ENCODE assay signal across 15 cellular contexts in genomic region chr1:183778568-183779433, GRCh38. TPM values are rescaled to one million over a fixed set of nuclear protein-coding genes. Genes with fewer than 3 reads are reported as not detected.
A peak's percentile ranks its signal among the peaks of the same experiment; 100 is the strongest.
DNase-seq lines count a peak whose midpoint lies in the region; TF ChIP-seq lines count a peak whose summit lies in the region.
"Had no signal": no experiment of that assay in that cellular context is flagged by ENCODE, and none has a peak within 500 bp of the region (broad histone marks: within the 10 kb centered on the region; RNA-seq: fewer than 3 reads in every experiment).

No MANE protein-coding gene starts in this region.

- H2BK20ac ChIP-seq in H9 (ENCODE audit: low read depth, low read length, poor library complexity, severe bottlenecking): no peak overlapping the region

- no peak overlapping the region for H3K9ac ChIP-seq in H9 (ENCODE audit: extremely low read depth, insufficient read length, low read length)

- WGBS in H9 (ENCODE audit: extremely low coverage, insufficient read length, low lambda C conversion rate): no CpG with 5 or more reads among the region's 4 CpGs

- peaks cover 12% of the 10 kb centered on the region for H3K36me3 ChIP-seq in A673 (ENCODE audit: insufficient read depth, low read length, poor library complexity, severe bottlenecking)
- H3K36me3 ChIP-seq in CD4-positive, alpha-beta memory T cell (ENCODE audit: insufficient read depth, low read length): no peaks in the 10 kb centered on the region
- H3K36me3 ChIP-seq: BE2C had no signal

- H4K91ac ChIP-seq in H9 (ENCODE audit: insufficient read length, low read depth, low read length): no peak overlapping the region

- no peaks in the 10 kb centered on the region; a peak in 1 of 4 replicates for H3K4me1 Mint-ChIP-seq in H9
- H3K4me1 Mint-ChIP-seq in CD4-positive, alpha-beta memory T cell: no peaks in the 10 kb centered on the region
- H3K4me1 Mint-ChIP-seq: IgD-negative memory B cell had no signal

- H3K79me1 ChIP-seq in H9 (ENCODE audit: insufficient read depth, low read depth, low read length, poor library complexity, severe bottlenecking): no peaks in the 10 kb centered on the region

- no peak overlapping the region for H3K56ac ChIP-seq in H9 (ENCODE audit: insufficient read length, low read depth, low read length)

- TF ChIP-seq CTCF in A673 (conservative IDR thresholded peaks at IDR 0.05; ENCODE audit: low read depth, low read length) (no peak), H9 (conservative IDR thresholded peaks at IDR 0.05) (no peak)

- no peak overlapping the region for H4K8ac ChIP-seq in H9 (replicated peaks; ENCODE audit: insufficient read length, low read depth, low read length)

- no peaks in the 10 kb centered on the region for H3K27me3 Mint-ChIP-seq in H9 (ENCODE audit: low read depth)
- H3K27me3 Mint-ChIP-seq in CD4-positive, alpha-beta memory T cell: no peaks in the 10 kb centered on the region

- CTCF ChIA-PET in A673 (lab: Charles Lee): interaction anchor here (0.9 to 1.0 kb wide), 2 partner anchors 123 to 137 kb away, joined by 4 read pairs; no protein-coding TSS in a partner anchor
- CTCF ChIA-PET in CD4-positive, alpha-beta memory T cell (lab: Charles Lee; ENCODE audit: partially characterized antibody): interaction anchor here (1.0 kb wide), 1 partner anchor 41 kb away, joined by 3 read pairs; no protein-coding TSS in a partner anchor

- H3K27me3 ChIP-seq in A673 (replicated peaks; ENCODE audit: insufficient read depth, low read depth, low read length, poor library complexity) (no peaks in the 10 kb centered on the region), H9 (ENCODE audit: insufficient read depth, low read length) (no peaks in the 10 kb centered on the region)
- H3K27me3 ChIP-seq in CD4-positive, alpha-beta memory T cell (ENCODE audit: insufficient read depth, low read length): no peaks in the 10 kb centered on the region
- H3K27me3 ChIP-seq: BE2C had no signal

- H2AFZ ChIP-seq in H9 (ENCODE audit: low read length): no peak overlapping the region
- H2AFZ ChIP-seq: PC-9 had no signal

- no peak overlapping the region for H3K4me3 ChIP-seq in A673 (ENCODE audit: low read depth, low read length, poor library complexity, severe bottlenecking)
- no peak overlapping the region for H3K4me3 ChIP-seq in CD4-positive, alpha-beta memory T cell (ENCODE audit: low read length in 2 of 2)
- H3K4me3 ChIP-seq: GM12878, PC-9 had no signal

- no peak overlapping the region for H4K5ac ChIP-seq in H9 (ENCODE audit: insufficient read length, low read depth, low read length)

- no peak overlapping the region for H3K4me2 ChIP-seq in H9 (ENCODE audit: insufficient read depth, insufficient read length, low read length)
- H3K4me2 ChIP-seq: PC-9 had no signal

- intact Hi-C loops in A673 (cut with micrococcal nuclease; ENCODE audit: unreplicated experiment): loop anchor here (1.0 to 10.0 kb wide), 8 partner anchors 64 to 1906 kb away; no protein-coding TSS in a partner anchor
- intact Hi-C loops in CD4-positive, alpha-beta memory T cell (cut with micrococcal nuclease): no loop called here

- no peak overlapping the region for H2BK120ac ChIP-seq in H9 (ENCODE audit: low read depth, low read length, poor library complexity, severe bottlenecking)

- H4K20me1 ChIP-seq in H9 (ENCODE audit: control insufficient read depth, insufficient read depth, insufficient read length): no peaks in the 10 kb centered on the region

- no peak overlapping the region for H2AK5ac ChIP-seq in H9 (ENCODE audit: insufficient read length, low read length)

- H3K9me3 Mint-ChIP-seq in H9: peaks cover 15 to 18% of the 10 kb centered on the region in 2 experiments
- peaks cover 4 to 17% (median 10%) of the 10 kb centered on the region in 8 donors for H3K9me3 Mint-ChIP-seq in CD4-positive, alpha-beta memory T cell

- H3K4me3 Mint-ChIP-seq in H9: no peak overlapping the region
- H3K4me3 Mint-ChIP-seq in CD4-positive, alpha-beta memory T cell: no peak overlapping the region
- H3K4me3 Mint-ChIP-seq: IgD-negative memory B cell had no signal

- DNase-seq in A673 (ENCODE audit: low spot score) (peak; percentile 94), DMS 273 treated with DMSO at 0.1 percent for 48 hours (lab: John Stamatoyannopoulos, UW) (peak; percentile 23), NCI-H345 treated with DMSO at 0.1 percent for 48 hours (lab: John Stamatoyannopoulos, UW; ENCODE audit: unreplicated experiment) (peak; percentile 82), cerebellum (ENCODE audit: low spot score) (peak; percentile 66), H9 (no peak), RPMI8226 (no peak)
- DNase-seq in CD4-positive, alpha-beta memory T cell: no peak
- DNase-seq: BE2C, H7, NCI-H1436 treated with DMSO at 0.1 percent for 48 hours, NCI-H2107, NCI-H524 treated with DMSO at 0.1 percent for 48 hours, PC-9 had no signal

- no peak overlapping the region for H3K18ac ChIP-seq in H9 (ENCODE audit: insufficient read length, low read depth, low read length)

- H3K14ac ChIP-seq in H9 (ENCODE audit: insufficient read depth, low read length): no peak overlapping the region

- H2BK5ac ChIP-seq in H9 (ENCODE audit: insufficient read length, low read length): no peak overlapping the region

- H3K27ac Mint-ChIP-seq in H9: no peak overlapping the region
- H3K27ac Mint-ChIP-seq in CD4-positive, alpha-beta memory T cell: no peak overlapping the region
- H3K27ac Mint-ChIP-seq: IgD-negative memory B cell had no signal

- H3K9me3 ChIP-seq in A673 (ENCODE audit: low read depth, low read length, poor library complexity, severe bottlenecking) (peaks cover 20% of the 10 kb centered on the region), H9 (ENCODE audit: control insufficient read depth, low read depth, low read length) (peaks cover 5% of the 10 kb centered on the region)
- H3K9me3 ChIP-seq in CD4-positive, alpha-beta memory T cell (ENCODE audit: control insufficient read depth in 1 of 2, low read length in 2 of 2): no peaks in the 10 kb centered on the region
- H3K9me3 ChIP-seq: BE2C had no signal

- TSS peak; percentile 87 for BruUV-seq in A673 (replicated peaks; lab: Mats Ljungman, UMichigan)

- no peak overlapping the region for H2BK12ac ChIP-seq in H9 (ENCODE audit: insufficient read length, low read depth, low read length)

- no peak overlapping the region for H3T11ph ChIP-seq in H9 (ENCODE audit: low read length)

- no peak overlapping the region for H2BK15ac ChIP-seq in H9 (ENCODE audit: low read depth, low read length)

- H3K23me2 ChIP-seq in H9 (ENCODE audit: insufficient read length, low read depth, low read length, poor library complexity, severe bottlenecking): no peaks in the 10 kb centered on the region

- no peaks in the 10 kb centered on the region for H3K79me2 ChIP-seq in H9 (ENCODE audit: insufficient read depth, low read length)

- peaks cover 69% of the 10 kb centered on the region for H3K4me1 ChIP-seq in A673 (ENCODE audit: insufficient read depth, low read length, poor library complexity, severe bottlenecking)
- no peaks in the 10 kb centered on the region for H3K4me1 ChIP-seq in H9 (ENCODE audit: insufficient read depth, low read length)
- no peaks in the 10 kb centered on the region for H3K4me1 ChIP-seq in CD4-positive, alpha-beta memory T cell (ENCODE audit: insufficient read depth, low read length)

- no peak overlapping the region for H3K23ac ChIP-seq in H9 (ENCODE audit: insufficient read length, low read depth, low read length)

- peaks cover 9 to 14% (median 12%) of the 10 kb centered on the region in 3 experiments for H3K36me3 Mint-ChIP-seq in H9 (ENCODE audit: insufficient read depth in 1 of 3, low read depth in 3 of 3)
- peaks cover 2 to 6% of the 10 kb centered on the region in 2 donors for H3K36me3 Mint-ChIP-seq in CD4-positive, alpha-beta memory T cell

- POLR2A ChIA-PET in A673 (lab: Charles Lee; ENCODE audit: low non-redundant PET): interaction anchor here (0.6 to 1.4 kb wide), 2 partner anchors 129 to 137 kb away, joined by 3 to 7 read pairs; no protein-coding TSS in a partner anchor
- POLR2A ChIA-PET in CD4-positive, alpha-beta memory T cell (lab: Charles Lee; ENCODE audit: partially characterized antibody): no interaction called here

- H3K27ac ChIP-seq in A673 (ENCODE audit: low read depth, low read length, poor library complexity, severe bottlenecking) (peak overlapping the region; percentile 96), H9 (ENCODE audit: insufficient read length, low read depth, low read length) (no peak overlapping the region)
- H3K27ac ChIP-seq in CD4-positive, alpha-beta memory T cell (ENCODE audit: low read depth, low read length): no peak overlapping the region
- H3K27ac ChIP-seq: PC-9 had no signal

- H3K4ac ChIP-seq in H9 (ENCODE audit: low read depth, low read length): no peak overlapping the region

RNA-seq across cellular contexts. Expression of gene RGL1, which starts 26.1 kb away (rescaled TPM):
- total RNA-seq in A673 (2021) (67.2 and 74.0 TPM in 2 replicates), cerebellum (27.2 TPM), H9 (2021) (1.4 TPM in 2 replicates)
- total RNA-seq in CD4-positive, alpha-beta memory T cell: 1 to 10 TPM; 5.1 to 5.3 TPM
- polyA plus RNA-seq in CD4-positive, alpha-beta memory T cell: 1 to 10 TPM; 2.3 to 2.4 TPM
- polyA plus RNA-seq: IgD-negative memory B cell had no signal

Comparison
In these comparisons a context has a peak if more than half of its experiments do, and no peak if none do; other contexts are left out.
1. DNase-seq: peak in A673 (single experiment), DMS 273 treated with DMSO at 0.1 percent for 48 hours (single experiment), NCI-H345 treated with DMSO at 0.1 percent for 48 hours (single experiment) and cerebellum (single experiment); none in H9 (single experiment), RPMI8226 (single experiment) and CD4-positive, alpha-beta memory T cell (0 of 5).